In the genomic region with DNA sequence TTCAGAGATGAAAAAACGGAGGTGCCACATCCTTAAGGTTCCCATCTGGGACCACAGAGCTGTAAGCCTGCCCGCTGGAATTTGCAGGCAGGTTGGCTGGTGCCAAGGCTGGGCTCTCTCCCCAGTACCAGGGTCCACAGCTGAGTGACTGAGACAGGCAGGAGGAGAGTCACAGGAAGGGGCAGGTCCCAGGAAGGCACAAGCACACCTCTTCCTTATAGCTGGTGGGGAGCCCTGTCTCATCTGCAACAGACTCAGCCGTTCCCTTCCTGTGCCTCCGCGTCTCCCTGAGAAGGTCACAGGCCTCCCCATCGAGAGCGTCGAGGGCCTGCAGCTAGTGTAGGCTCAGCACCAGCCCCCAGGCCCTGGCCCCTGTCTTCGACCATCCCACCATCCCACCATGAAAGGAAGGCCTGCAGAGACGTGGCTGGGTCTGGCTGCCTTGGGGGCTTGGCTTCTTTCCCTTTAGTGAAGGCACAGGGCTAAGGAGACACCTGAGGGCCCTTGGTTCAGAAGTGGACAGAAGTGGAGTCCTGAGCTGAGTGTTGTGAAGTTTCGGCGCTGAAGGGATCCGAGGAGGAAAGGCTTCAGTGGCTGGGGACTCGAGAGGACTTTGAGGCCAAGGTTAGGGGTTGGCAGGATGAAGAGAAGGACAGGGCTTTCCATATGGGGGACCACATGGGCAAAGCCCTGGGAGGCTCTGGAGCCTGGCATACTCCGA, we compare ENCODE assay signal across 34 cellular contexts. TPM values are rescaled to one million over a fixed set of nuclear protein-coding genes. Genes with fewer than 3 reads are reported as not detected.
A peak's percentile ranks its signal among the peaks of the same experiment; 100 is the strongest.
DNase-seq lines count a peak whose midpoint lies in the region; ATAC-seq and TF ChIP-seq lines count a peak whose summit lies in the region.
"Had no signal": no experiment of that assay in that cellular context is flagged by ENCODE, and none has a peak within 500 bp of the region (broad histone marks: within the 10 kb centered on the region; RNA-seq: fewer than 3 reads in every experiment).

No MANE protein-coding gene starts in this region.

- H3K27ac ChIP-seq in right cardiac atrium (ENCODE audit: low read length) (no peak overlapping the region), heart right ventricle (peak overlapping the region in 1 of 10 donors; percentile 2), ovary (peak overlapping the region in 1 of 2 donors; percentile 97)
- H3K27ac ChIP-seq: BLaER1, body of pancreas, dorsolateral prefrontal cortex, gastrocnemius medialis, HL-60, KMS-11, prostate gland, vagina had no signal

- DNase-seq in right cardiac atrium (peak in 2 of 3 donors; percentile 8 to 28), heart right ventricle (no peak), chondrocyte (ENCODE audit: low spot score) (peak; percentile 73), ovary (peak in 4 of 5 donors; percentile 8 to 28 (median 18))
- DNase-seq in stimulated activated CD8-positive, alpha-beta memory T cell treated with anti-CD3 and anti-CD28 coated beads, Interleukin-4, amount 100 ng/mL, for 48 hours = no peak
- no peak for DNase-seq in stimulated activated effector memory CD8-positive, alpha-beta T cell treated with anti-CD3 and anti-CD28 coated beads, Interleukin-12 subunit alpha, Interleukin-12 subunit beta, amount 100 ng/mL, for 72 hours (ENCODE audit: low spot score in 2 of 2)
- DNase-seq: activated CD4-positive, alpha-beta T cell treated with anti-CD3 and anti-CD28 coated beads, Interleukin-2, amount 50 U/mL, for 4 hours; activated CD4-positive, CD25-positive, alpha-beta regulatory T cell; activated CD8-positive, alpha-beta memory T cell treated with anti-CD3 and anti-CD28 coated beads, Interleukin-2, amount 10 ng/mL, durations not matched to agents 7 days and 5 days; activated naive CD4-positive, alpha-beta T cell treated with anti-CD3 and anti-CD28 coated beads for 36 hours; activated T-cell treated with anti-CD3 and anti-CD28 coated beads, Interleukin-2, amount 50 U/mL, for 72 hours; hippocampal formation; MG63; NCI-H1105 treated with DMSO at 0.1 percent for 48 hours; NCI-H1930; NCI-H2171 treated with DMSO at 0.1 percent for 48 hours; NCI-H524; OCI-M1; stimulated activated naive B cell treated with anti-CD40 and anti-IgM and Interleukin-4, amounts not matched to agents 10 μg/mL and 1 μg/mL and 100 μg/mL, for 72 hours had no signal

- no peak for TF ChIP-seq EP300 in ovary (IDR thresholded peaks at IDR 0.05)

- H3K36me3 Mint-ChIP-seq in chondrocyte (ENCODE audit: low read depth) = no peaks in the 10 kb centered on the region
- no peaks in the 10 kb centered on the region for H3K36me3 Mint-ChIP-seq in stimulated activated effector memory CD8-positive, alpha-beta T cell treated with anti-CD3 and anti-CD28 coated beads, Interleukin-12 subunit alpha, Interleukin-12 subunit beta, amount 100 ng/mL, for 72 hours
- H3K36me3 Mint-ChIP-seq: activated CD8-positive, alpha-beta memory T cell treated with anti-CD3 and anti-CD28 coated beads, Interleukin-2, amount 10 ng/mL, durations not matched to agents 7 days and 5 days; memory B cell; stimulated activated naive B cell treated with anti-CD40 and anti-IgM and Interleukin-4, amounts not matched to agents 10 μg/mL and 1 μg/mL and 100 μg/mL, for 72 hours had no signal

- H3K4me1 ChIP-seq in right cardiac atrium (ENCODE audit: control insufficient read depth, insufficient read depth, low read length) = peaks cover 9% of the 10 kb centered on the region
- peaks cover 9 to 71% (median 29%) of the 10 kb centered on the region in 9 donors for H3K4me1 ChIP-seq in heart right ventricle
- H3K4me1 ChIP-seq in ovary (ENCODE audit: insufficient read depth) = peaks cover 76% of the 10 kb centered on the region
- H3K4me1 ChIP-seq: body of pancreas, prostate gland had no signal

- H3K27me3 ChIP-seq in right cardiac atrium (ENCODE audit: control insufficient read depth, insufficient read depth) = no peaks in the 10 kb centered on the region
- peaks cover 0 to 14% (median 5%) of the 10 kb centered on the region in 7 donors for H3K27me3 ChIP-seq in heart right ventricle
- H3K27me3 ChIP-seq in ovary = no peaks in the 10 kb centered on the region
- H3K27me3 ChIP-seq: adrenal gland, BLaER1, body of pancreas, gastrocnemius medialis, MG63, vagina had no signal

- H3K27ac Mint-ChIP-seq in chondrocyte (ENCODE audit: unreplicated experiment) = no peak overlapping the region
- no peak overlapping the region for H3K27ac Mint-ChIP-seq in stimulated activated effector memory CD8-positive, alpha-beta T cell treated with anti-CD3 and anti-CD28 coated beads, Interleukin-12 subunit alpha, Interleukin-12 subunit beta, amount 100 ng/mL, for 72 hours
- H3K27ac Mint-ChIP-seq: activated CD8-positive, alpha-beta memory T cell treated with anti-CD3 and anti-CD28 coated beads, Interleukin-2, amount 10 ng/mL, durations not matched to agents 7 days and 5 days; activated naive CD4-positive, alpha-beta T cell treated with anti-CD3 and anti-CD28 coated beads for 36 hours; activated T-cell treated with anti-CD3 and anti-CD28 coated beads, Interleukin-2, amount 50 U/mL, for 72 hours; memory B cell; stimulated activated naive B cell treated with anti-CD40 and anti-IgM and Interleukin-4, amounts not matched to agents 10 μg/mL and 1 μg/mL and 100 μg/mL, for 72 hours; T-helper 1 cell treated with Interleukin-12 subunit alpha and Interleukin-12 subunit beta and Interleukin-4 antibody, amounts not matched to agents 30 μg/mL and 1 μg/mL, for 36 hours had no signal

- H3K4me3 ChIP-seq in right cardiac atrium (ENCODE audit: low read length) = no peak overlapping the region
- H3K4me3 ChIP-seq in heart right ventricle = no peak overlapping the region
- no peak overlapping the region for H3K4me3 ChIP-seq in ovary
- H3K4me3 ChIP-seq: adrenal gland, BLaER1, body of pancreas, dorsolateral prefrontal cortex, gastrocnemius medialis, MG63, prostate gland, vagina had no signal

- H3K4me3 Mint-ChIP-seq in chondrocyte (ENCODE audit: unreplicated experiment) = no peak overlapping the region
- no peak overlapping the region for H3K4me3 Mint-ChIP-seq in stimulated activated effector memory CD8-positive, alpha-beta T cell treated with anti-CD3 and anti-CD28 coated beads, Interleukin-12 subunit alpha, Interleukin-12 subunit beta, amount 100 ng/mL, for 72 hours
- H3K4me3 Mint-ChIP-seq: activated CD8-positive, alpha-beta memory T cell treated with anti-CD3 and anti-CD28 coated beads, Interleukin-2, amount 10 ng/mL, durations not matched to agents 7 days and 5 days; activated naive CD4-positive, alpha-beta T cell treated with anti-CD3 and anti-CD28 coated beads for 36 hours; activated T-cell treated with anti-CD3 and anti-CD28 coated beads, Interleukin-2, amount 50 U/mL, for 72 hours; memory B cell; stimulated activated naive B cell treated with anti-CD40 and anti-IgM and Interleukin-4, amounts not matched to agents 10 μg/mL and 1 μg/mL and 100 μg/mL, for 72 hours; T-helper 1 cell treated with Interleukin-12 subunit alpha and Interleukin-12 subunit beta and Interleukin-4 antibody, amounts not matched to agents 30 μg/mL and 1 μg/mL, for 36 hours had no signal

- ATAC-seq in right cardiac atrium (no peak), heart right ventricle (no peak), HG03139 (IDR thresholded peaks at IDR 0.05; ENCODE audit: unreplicated experiment) (no peak)
- ATAC-seq in stimulated activated effector memory CD8-positive, alpha-beta T cell treated with anti-CD3 and anti-CD28 coated beads, Interleukin-12 subunit alpha, Interleukin-12 subunit beta, amount 100 ng/mL, for 72 hours = no peak
- ATAC-seq: activated CD8-positive, alpha-beta memory T cell treated with anti-CD3 and anti-CD28 coated beads, Interleukin-2, amount 10 ng/mL, durations not matched to agents 7 days and 5 days; activated T-cell treated with anti-CD3 and anti-CD28 coated beads, Interleukin-2, amount 50 U/mL, for 72 hours; body of pancreas; gastrocnemius medialis; left colon; SK-N-SH treated with all-trans-retinoic acid at 6 μM for 48 hours; stimulated activated naive B cell treated with anti-CD40 and anti-IgM and Interleukin-4, amounts not matched to agents 10 μg/mL and 1 μg/mL and 100 μg/mL, for 72 hours had no signal

- peaks cover 94% of the 10 kb centered on the region for H3K4me1 Mint-ChIP-seq in chondrocyte (ENCODE audit: low read depth)
- H3K4me1 Mint-ChIP-seq in stimulated activated effector memory CD8-positive, alpha-beta T cell treated with anti-CD3 and anti-CD28 coated beads, Interleukin-12 subunit alpha, Interleukin-12 subunit beta, amount 100 ng/mL, for 72 hours = no peaks in the 10 kb centered on the region
- H3K4me1 Mint-ChIP-seq: activated CD8-positive, alpha-beta memory T cell treated with anti-CD3 and anti-CD28 coated beads, Interleukin-2, amount 10 ng/mL, durations not matched to agents 7 days and 5 days; memory B cell; stimulated activated naive B cell treated with anti-CD40 and anti-IgM and Interleukin-4, amounts not matched to agents 10 μg/mL and 1 μg/mL and 100 μg/mL, for 72 hours had no signal

- no peaks in the 10 kb centered on the region for H3K36me3 ChIP-seq in heart right ventricle
- no peaks in the 10 kb centered on the region for H3K36me3 ChIP-seq in ovary
- H3K36me3 ChIP-seq: adrenal gland, BLaER1, gastrocnemius medialis, MG63, prostate gland, vagina had no signal

- TF ChIP-seq POLR2A in ovary (IDR thresholded peaks at IDR 0.05) = no peak

- WGBS in right cardiac atrium = 92% methylated on average over 15 of the region's 15 CpGs
- 89 to 95% methylated on average over 15 of the region's 15 CpGs for WGBS in heart right ventricle, 2 donors
- WGBS in ovary, 3 donors = 82 to 93% (median 87%) methylated on average over 15 of the region's 15 CpGs

- no peaks in the 10 kb centered on the region for H3K27me3 Mint-ChIP-seq in chondrocyte (ENCODE audit: low read depth)
- H3K27me3 Mint-ChIP-seq: memory B cell had no signal

- intact Hi-C loops in right cardiac atrium (cut with DNase I) (no loop called here), heart right ventricle (cut with DNase I) (no loop called here), ovary (cut with DNase I) (no loop called here)

- no peaks in the 10 kb centered on the region for H3K9me3 Mint-ChIP-seq in chondrocyte (ENCODE audit: low read depth)
- H3K9me3 Mint-ChIP-seq in stimulated activated effector memory CD8-positive, alpha-beta T cell treated with anti-CD3 and anti-CD28 coated beads, Interleukin-12 subunit alpha, Interleukin-12 subunit beta, amount 100 ng/mL, for 72 hours = no peaks in the 10 kb centered on the region
- H3K9me3 Mint-ChIP-seq: activated naive CD4-positive, alpha-beta T cell treated with anti-CD3 and anti-CD28 coated beads for 36 hours; activated T-cell treated with anti-CD3 and anti-CD28 coated beads, Interleukin-2, amount 50 U/mL, for 72 hours; memory B cell; T-helper 1 cell treated with Interleukin-12 subunit alpha and Interleukin-12 subunit beta and Interleukin-4 antibody, amounts not matched to agents 30 μg/mL and 1 μg/mL, for 36 hours had no signal

- TF ChIP-seq CTCF in heart right ventricle (IDR thresholded peaks at IDR 0.05) (no peak), chondrocyte (IDR thresholded peaks at IDR 0.05) (no peak), ovary (IDR thresholded peaks at IDR 0.05) (no peak)

- H3K9me3 ChIP-seq in right cardiac atrium (ENCODE audit: control insufficient read depth, low read length) (no peaks in the 10 kb centered on the region), heart right ventricle (no peaks in the 10 kb centered on the region), ovary (no peaks in the 10 kb centered on the region)
- H3K9me3 ChIP-seq: adrenal gland, BLaER1, body of pancreas, gastrocnemius medialis, MG63, prostate gland, vagina had no signal

RNA-seq across cellular contexts. Expression of gene GLI2, which starts 26.8 kb away (rescaled TPM):
- total RNA-seq in right cardiac atrium (1 to 10 TPM; 2.8 to 4.8 (median 4.4) TPM), heart right ventricle (1 to 10 TPM in 8 of 10 donors, under 1 TPM in 2; 0.39 to 1.7 (median 1.0) TPM), chondrocyte (31.1 to 37.0 TPM (median 36.0 TPM) in 3 replicates), ovary (10 to 100 TPM in 6 of 7 donors, 1 to 10 TPM in 1; 6.9 to 53.0 (median 38.9) TPM)
- polyA plus RNA-seq in right cardiac atrium (0.86 TPM), heart right ventricle (under 1 TPM; 0.37 to 0.80 TPM), ovary (10 to 100 TPM in 1 of 2 donors, 1 to 10 TPM in 1; 5.9 to 18.5 TPM)
- total RNA-seq: activated naive CD4-positive, alpha-beta T cell treated with anti-CD3 and anti-CD28 coated beads for 36 hours; activated T-cell treated with anti-CD3 and anti-CD28 coated beads, Interleukin-2, amount 50 U/mL, for 72 hours had no signal
- polyA plus RNA-seq: endothelial cell of umbilical vein had no signal

Comparison
In these comparisons a context has a peak if more than half of its experiments do, and no peak if none do; other contexts are left out.
1. DNase-seq: peak in right cardiac atrium (2 of 3), chondrocyte (single experiment) and ovary (4 of 5); none in heart right ventricle (0 of 2), stimulated activated CD8-positive, alpha-beta memory T cell treated with anti-CD3 and anti-CD28 coated beads, Interleukin-4, amount 100 ng/mL, for 48 hours (single experiment) and stimulated activated effector memory CD8-positive, alpha-beta T cell treated with anti-CD3 and anti-CD28 coated beads, Interleukin-12 subunit alpha, Interleukin-12 subunit beta, amount 100 ng/mL, for 72 hours (0 of 2).